In genomic region chr6:112429226-112429625, GRCh38 we compare ENCODE assay signal across 13 cellular contexts.
A peak's percentile ranks its signal among the peaks of the same experiment; 100 is the strongest.
DNase-seq lines count a peak whose midpoint lies in the region; ATAC-seq and TF ChIP-seq lines count a peak whose summit lies in the region.
"Had no signal": no experiment of that assay in that cellular context is flagged by ENCODE, and none has a peak within 500 bp of the region (broad histone marks: within the 10 kb centered on the region; RNA-seq: fewer than 3 reads in every experiment).

No MANE protein-coding gene starts in this region.

- no peak overlapping the region for H3K4me3 Mint-ChIP-seq in H9
- no peak overlapping the region for H3K4me3 Mint-ChIP-seq in activated T-cell treated with anti-CD3 and anti-CD28 coated beads, Interleukin-2, amount 50 U/mL, for 24 hours

- H3K56ac ChIP-seq in H9 (ENCODE audit: insufficient read length, low read depth, low read length): no peak overlapping the region

- H3K27me3 Mint-ChIP-seq in H9 (ENCODE audit: low read depth): no peaks in the 10 kb centered on the region; the same call in 1 of the 2 replicates
- H3K27me3 Mint-ChIP-seq in activated T-cell treated with anti-CD3 and anti-CD28 coated beads, Interleukin-2, amount 50 U/mL, for 24 hours: peaks cover under 1% of the 10 kb centered on the region

- no peaks in the 10 kb centered on the region for H3K79me1 ChIP-seq in H9 (ENCODE audit: insufficient read depth, low read depth, low read length, poor library complexity, severe bottlenecking)

- H2BK20ac ChIP-seq in H9 (ENCODE audit: low read depth, low read length, poor library complexity, severe bottlenecking): no peak overlapping the region

- no peak overlapping the region for H3K9ac ChIP-seq in H9 (ENCODE audit: extremely low read depth, insufficient read length, low read length)
- H3K9ac ChIP-seq: BLaER1 treated with 17β-estradiol and CSF1 and Interleukin-3, amounts not matched to agents 10 nM and 100 nM had no signal

- intact Hi-C loops in A673 (cut with micrococcal nuclease; ENCODE audit: unreplicated experiment): no loop called here

- POLR2A ChIA-PET in A673 (lab: Charles Lee; ENCODE audit: low non-redundant PET): no interaction called here

- H3K9me2 ChIP-seq in hepatocyte (replicated peaks; ENCODE audit: insufficient read depth): no peaks in the 10 kb centered on the region

- H3K18ac ChIP-seq in H9 (ENCODE audit: insufficient read length, low read depth, low read length): no peak overlapping the region

- H3K27me3 ChIP-seq in A673 (replicated peaks; ENCODE audit: insufficient read depth, low read depth, low read length, poor library complexity) (no peaks in the 10 kb centered on the region), H9 (ENCODE audit: insufficient read depth, low read length) (no peaks in the 10 kb centered on the region), hepatocyte (no peaks in the 10 kb centered on the region)
- H3K27me3 ChIP-seq: BLaER1 treated with 17β-estradiol and CSF1 and Interleukin-3, amounts not matched to agents 10 nM and 100 nM; heart left ventricle had no signal

- H3K23me2 ChIP-seq in H9 (ENCODE audit: insufficient read length, low read depth, low read length, poor library complexity, severe bottlenecking): no peaks in the 10 kb centered on the region

- H2BK15ac ChIP-seq in H9 (ENCODE audit: low read depth, low read length): no peak overlapping the region

- H3K4me3 ChIP-seq in A673 (ENCODE audit: low read depth, low read length, poor library complexity, severe bottlenecking) (no peak overlapping the region), hepatocyte (no peak overlapping the region)
- H3K4me3 ChIP-seq: BLaER1 treated with 17β-estradiol and CSF1 and Interleukin-3, amounts not matched to agents 10 nM and 100 nM; heart left ventricle had no signal

- TF ChIP-seq CTCF in A673 (conservative IDR thresholded peaks at IDR 0.05; ENCODE audit: low read depth, low read length) (peak; percentile 47), H9 (conservative IDR thresholded peaks at IDR 0.05) (peak; percentile 59; the same call in 2 of the 3 replicates), hepatocyte (IDR thresholded peaks at IDR 0.05; ENCODE audit: poor library complexity) (peak; percentile 13)

- no peak overlapping the region for H2BK12ac ChIP-seq in H9 (ENCODE audit: insufficient read length, low read depth, low read length)

- no peak overlapping the region for H3K4ac ChIP-seq in H9 (ENCODE audit: low read depth, low read length)

- no TSS peak for BruUV-seq in A673 (replicated peaks; lab: Mats Ljungman, UMichigan)

- no peak overlapping the region for H4K5ac ChIP-seq in H9 (ENCODE audit: insufficient read length, low read depth, low read length)

- no peak overlapping the region for H3K23ac ChIP-seq in H9 (ENCODE audit: insufficient read length, low read depth, low read length)

- peaks cover 3 to 5% of the 10 kb centered on the region in 2 experiments for H3K4me1 Mint-ChIP-seq in H9
- no peaks in the 10 kb centered on the region for H3K4me1 Mint-ChIP-seq in activated T-cell treated with anti-CD3 and anti-CD28 coated beads, Interleukin-2, amount 50 U/mL, for 24 hours (ENCODE audit: low read depth)

- H3K14ac ChIP-seq in H9 (ENCODE audit: insufficient read depth, low read length): no peak overlapping the region

- H2BK5ac ChIP-seq in H9 (ENCODE audit: insufficient read length, low read length): no peak overlapping the region

- no peaks in the 10 kb centered on the region for H3K4me1 ChIP-seq in A673 (ENCODE audit: insufficient read depth, low read length, poor library complexity, severe bottlenecking)
- H3K4me1 ChIP-seq in H9 (ENCODE audit: insufficient read depth, low read length): no peaks in the 10 kb centered on the region; the same call in 1 of the 2 replicates
- H3K4me1 ChIP-seq in hepatocyte (ENCODE audit: insufficient read depth): no peaks in the 10 kb centered on the region
- H3K4me1 ChIP-seq: BLaER1 treated with 17β-estradiol and CSF1 and Interleukin-3, amounts not matched to agents 10 nM and 100 nM; heart left ventricle had no signal

- H3K4me2 ChIP-seq in H9 (ENCODE audit: insufficient read depth, insufficient read length, low read length) (no peak overlapping the region), hepatocyte (no peak overlapping the region)
- H3K4me2 ChIP-seq: BLaER1 treated with 17β-estradiol and CSF1 and Interleukin-3, amounts not matched to agents 10 nM and 100 nM had no signal

- H3K79me2 ChIP-seq in H9 (ENCODE audit: insufficient read depth, low read length) (no peaks in the 10 kb centered on the region), hepatocyte (no peaks in the 10 kb centered on the region)

- no peak overlapping the region for H3T11ph ChIP-seq in H9 (ENCODE audit: low read length)

- DNase-seq in A673 (ENCODE audit: low spot score) (peak; percentile 54), H9 (peak; percentile 42), amniotic epithelial cell (ENCODE audit: low read depth) (peak; percentile 48), hepatocyte (ENCODE audit: low spot score) (peak; percentile 19), UCSD-AML1 (lab: John Stamatoyannopoulos, UW; ENCODE audit: unreplicated experiment) (no peak), NCI-H510A treated with DMSO at 0.1 percent for 48 hours (lab: John Stamatoyannopoulos, UW) (no peak)
- no peak for DNase-seq in activated T-cell treated with anti-CD3 and anti-CD28 coated beads, Interleukin-2, amount 50 U/mL, for 24 hours
- DNase-seq: activated CD4-positive, CD25-positive, alpha-beta regulatory T cell treated with anti-CD3 and anti-CD28 coated beads, Interleukin-2, amount 50 U/mL, for 72 hours; heart left ventricle; SHP77 had no signal

- H3K9me3 Mint-ChIP-seq in H9: peaks cover 0 to 2% of the 10 kb centered on the region in 2 experiments; a peak in 4 of 5 replicates
- H3K9me3 Mint-ChIP-seq in activated T-cell treated with anti-CD3 and anti-CD28 coated beads, Interleukin-2, amount 50 U/mL, for 24 hours: no peaks in the 10 kb centered on the region
- H3K9me3 Mint-ChIP-seq: activated T-helper 2 cell treated with anti-CD3 and anti-CD28 coated beads, Interferon-gamma antibody, Interleukin-2, Interleukin-4, amounts not matched to agents 10 μg/mL and 5 μg/mL and 100 μg/mL, durations not matched to agents 14 hours and 24 hours and 36 hours had no signal

- no peak overlapping the region for H2AK5ac ChIP-seq in H9 (ENCODE audit: insufficient read length, low read length)

- no peak for ATAC-seq in HG02970 (IDR thresholded peaks at IDR 0.05; ENCODE audit: low FRiP score, unreplicated experiment)
- ATAC-seq: heart left ventricle had no signal

- no peak overlapping the region for H2BK120ac ChIP-seq in H9 (ENCODE audit: low read depth, low read length, poor library complexity, severe bottlenecking)

- WGBS in H9 (ENCODE audit: extremely low coverage, insufficient read length, low lambda C conversion rate): no CpG with 5 or more reads among the region's 3 CpGs
- 74% methylated on average over 3 of the region's 3 CpGs for WGBS in hepatocyte (ENCODE audit: low lambda C conversion rate, missing lambda C conversion rate)

- peak overlapping the region; percentile 90 for H2AFZ ChIP-seq in H9 (ENCODE audit: low read length)
- no peak overlapping the region for H2AFZ ChIP-seq in hepatocyte

- H3K36me3 Mint-ChIP-seq in H9 (ENCODE audit: insufficient read depth in 1 of 3, low read depth in 3 of 3): no peaks in the 10 kb centered on the region; a peak in 1 of 7 replicates
- no peaks in the 10 kb centered on the region for H3K36me3 Mint-ChIP-seq in activated T-cell treated with anti-CD3 and anti-CD28 coated beads, Interleukin-2, amount 50 U/mL, for 24 hours (ENCODE audit: low read depth)

- no peak overlapping the region for H4K91ac ChIP-seq in H9 (ENCODE audit: insufficient read length, low read depth, low read length)

- no peaks in the 10 kb centered on the region for H3K36me3 ChIP-seq in A673 (ENCODE audit: insufficient read depth, low read length, poor library complexity, severe bottlenecking)
- no peaks in the 10 kb centered on the region for H3K36me3 ChIP-seq in hepatocyte (replicated peaks; ENCODE audit: insufficient read depth, low read depth)
- H3K36me3 ChIP-seq: BLaER1 treated with 17β-estradiol and CSF1 and Interleukin-3, amounts not matched to agents 10 nM and 100 nM; heart left ventricle had no signal

- H4K20me1 ChIP-seq in H9 (ENCODE audit: control insufficient read depth, insufficient read depth, insufficient read length) (no peaks in the 10 kb centered on the region), hepatocyte (ENCODE audit: insufficient read depth, poor library complexity, severe bottlenecking) (no peaks in the 10 kb centered on the region)
- H4K20me1 ChIP-seq: BLaER1 treated with 17β-estradiol and CSF1 and Interleukin-3, amounts not matched to agents 10 nM and 100 nM had no signal

- H4K8ac ChIP-seq in H9 (replicated peaks; ENCODE audit: insufficient read length, low read depth, low read length): no peak overlapping the region

- H3K9me3 ChIP-seq in A673 (ENCODE audit: low read depth, low read length, poor library complexity, severe bottlenecking): no peaks in the 10 kb centered on the region
- no peaks in the 10 kb centered on the region for H3K9me3 ChIP-seq in H9 (ENCODE audit: control insufficient read depth, low read depth, low read length)
- H3K9me3 ChIP-seq in hepatocyte (ENCODE audit: low read depth): no peaks in the 10 kb centered on the region

- CTCF ChIA-PET in A673 (lab: Charles Lee): no interaction called here

- H3K27ac ChIP-seq in A673 (ENCODE audit: low read depth, low read length, poor library complexity, severe bottlenecking) (no peak overlapping the region), H9 (ENCODE audit: insufficient read length, low read depth, low read length) (no peak overlapping the region), hepatocyte (no peak overlapping the region)
- H3K27ac ChIP-seq: BLaER1 treated with 17β-estradiol and CSF1 and Interleukin-3, amounts not matched to agents 10 nM and 100 nM; heart left ventricle had no signal

- H3K27ac Mint-ChIP-seq in H9: peak overlapping the region in 1 of 3 experiments; percentile 77; a peak in 2 of 7 replicates
- H3K27ac Mint-ChIP-seq in activated T-cell treated with anti-CD3 and anti-CD28 coated beads, Interleukin-2, amount 50 U/mL, for 24 hours: no peak overlapping the region
- H3K27ac Mint-ChIP-seq: activated T-helper 2 cell treated with anti-CD3 and anti-CD28 coated beads, Interferon-gamma antibody, Interleukin-2, Interleukin-4, amounts not matched to agents 10 μg/mL and 5 μg/mL and 100 μg/mL, durations not matched to agents 14 hours and 24 hours and 36 hours had no signal

Comparison
In these comparisons a context has a peak if more than half of its experiments do, and no peak if none do; other contexts are left out.
1. DNase-seq: peak in A673 (single experiment), H9 (single experiment), amniotic epithelial cell (single experiment) and hepatocyte (single experiment); none in activated T-cell treated with anti-CD3 and anti-CD28 coated beads, Interleukin-2, amount 50 U/mL, for 24 hours (single experiment), UCSD-AML1 (single experiment) and NCI-H510A treated with DMSO at 0.1 percent for 48 hours (single experiment).
2. Peak in every context shown above with its lines, with median percentiles within 50 percentile points of each other: CTCF ChIP-seq.